1 cellular context compared by ENCODE assay signal in the genomic region with DNA sequence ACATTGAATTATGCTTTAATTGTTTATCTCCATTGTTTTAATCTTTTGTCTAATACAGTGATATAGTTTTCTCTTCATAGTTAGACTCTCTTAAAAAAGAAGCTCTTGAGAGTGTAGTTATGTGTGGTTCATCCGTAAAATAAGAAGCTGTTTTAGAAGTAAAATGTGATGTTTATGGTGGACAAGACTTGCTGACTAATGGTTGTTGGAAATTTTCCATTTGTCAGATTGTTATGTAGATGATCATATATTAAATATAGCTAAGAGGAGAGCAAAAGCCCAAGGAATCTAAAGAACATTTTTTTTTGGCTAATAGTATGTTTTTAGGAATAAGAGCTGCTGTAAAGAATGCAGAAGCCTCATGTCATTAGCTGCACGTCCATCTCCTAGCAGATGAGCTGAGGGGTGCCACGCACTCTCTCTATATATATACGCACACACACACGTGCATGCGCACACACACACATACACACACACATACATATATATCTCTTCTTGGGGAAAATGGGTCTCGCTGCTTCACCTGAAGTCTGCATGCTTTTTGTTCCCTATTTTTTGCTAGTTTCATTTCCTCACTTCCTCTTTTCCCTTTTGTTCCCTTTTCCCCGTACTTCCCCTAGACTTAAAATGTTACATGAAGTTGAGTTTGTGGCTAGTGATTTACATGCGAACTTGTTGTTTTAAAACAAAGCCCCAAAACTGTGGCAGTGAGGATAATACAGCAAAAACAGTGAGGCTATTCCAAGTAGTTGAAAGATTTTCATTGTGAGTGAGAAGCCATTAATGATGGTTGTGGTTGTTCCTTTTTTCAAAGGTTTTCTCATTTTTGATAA.
A peak's percentile ranks its signal among the peaks of the same experiment; 100 is the strongest.
TF ChIP-seq lines count a peak whose summit lies in the region.

No MANE protein-coding gene starts in this region.

TF ChIP-seq in GM12878, 131 proteins besides CTCF, POLR2A, EP300 and RAD21 (continued from another document):
- TF ChIP-seq, protein P1, sequence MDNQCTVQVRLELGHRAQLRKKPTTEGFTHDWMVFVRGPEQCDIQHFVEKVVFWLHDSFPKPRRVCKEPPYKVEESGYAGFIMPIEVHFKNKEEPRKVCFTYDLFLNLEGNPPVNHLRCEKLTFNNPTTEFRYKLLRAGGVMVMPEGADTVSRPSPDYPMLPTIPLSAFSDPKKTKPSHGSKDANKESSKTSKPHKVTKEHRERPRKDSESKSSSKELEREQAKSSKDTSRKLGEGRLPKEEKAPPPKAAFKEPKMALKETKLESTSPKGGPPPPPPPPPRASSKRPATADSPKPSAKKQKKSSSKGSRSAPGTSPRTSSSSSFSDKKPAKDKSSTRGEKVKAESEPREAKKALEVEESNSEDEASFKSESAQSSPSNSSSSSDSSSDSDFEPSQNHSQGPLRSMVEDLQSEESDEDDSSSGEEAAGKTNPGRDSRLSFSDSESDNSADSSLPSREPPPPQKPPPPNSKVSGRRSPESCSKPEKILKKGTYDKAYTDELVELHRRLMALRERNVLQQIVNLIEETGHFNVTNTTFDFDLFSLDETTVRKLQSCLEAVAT (IDR thresholded peaks at IDR 0.05): peak; percentile 95
- TF ChIP-seq SPI1 (IDR thresholded peaks at IDR 0.05; ENCODE audit: borderline replicate concordance, insufficient read depth, low read depth, low read length) (peak; percentile 100), SUPT20H (IDR thresholded peaks at IDR 0.05; ENCODE audit: borderline replicate concordance, control insufficient read depth, low read depth, low read length) (no peak), CREM (IDR thresholded peaks at IDR 0.05; ENCODE audit: low read depth) (peak; percentile 95), POLR2AphosphoS5 (IDR thresholded peaks at IDR 0.05; ENCODE audit: low read length) (peak; percentile 97), ZNF217 (IDR thresholded peaks at IDR 0.05) (peak; percentile 90), PAX8 (IDR thresholded peaks at IDR 0.05) (peak; percentile 83; the same call in 1 of the 2 replicates), KDM1A (IDR thresholded peaks at IDR 0.05; ENCODE audit: borderline replicate concordance) (peak; percentile 50; the same call in 1 of the 2 replicates), STAT1 (conservative IDR thresholded peaks at IDR 0.05) (no peak), ZNF274 (IDR thresholded peaks at IDR 0.05; ENCODE audit: insufficient read depth, insufficient read length) (no peak), IKZF1 (conservative IDR thresholded peaks at IDR 0.05) (peak; percentile 100), PML (IDR thresholded peaks at IDR 0.05; ENCODE audit: low read length) (peak; percentile 79), MYB (IDR thresholded peaks at IDR 0.05; ENCODE audit: borderline replicate concordance, low read depth, low read length) (0 out of 2 replicates have a peak, but pooled peaks have one; percentile 68), NR2C1 (IDR thresholded peaks at IDR 0.05) (no peak; the same call in 1 of the 2 replicates), FOXK2 (IDR thresholded peaks at IDR 0.05) (no peak), TCF7 (IDR thresholded peaks at IDR 0.05; ENCODE audit: borderline replicate concordance) (peak; percentile 85), JUNB (IDR thresholded peaks at IDR 0.05) (peak; percentile 69), TAF1 (IDR thresholded peaks at IDR 0.05; ENCODE audit: borderline replicate concordance, low read depth, low read length) (0 out of 2 replicates have a peak, but pooled peaks have one; percentile 48), STAT3 (IDR thresholded peaks at IDR 0.05; ENCODE audit: low read depth, low read length) (peak; percentile 97), WRNIP1 (IDR thresholded peaks at IDR 0.05; ENCODE audit: borderline replicate concordance, low read depth, low read length) (no peak), NFIC (IDR thresholded peaks at IDR 0.05; ENCODE audit: low read depth, low read length) (peak; percentile 99), CHD4 (IDR thresholded peaks at IDR 0.05) (0 out of 2 replicates have a peak, but pooled peaks have one; percentile 26), RBBP5 (conservative IDR thresholded peaks at IDR 0.05) (no peak), CHD1 (IDR thresholded peaks at IDR 0.05; ENCODE audit: low read depth, low read length) (no peak), BRCA1 (IDR thresholded peaks at IDR 0.05; ENCODE audit: low read depth, low read length) (no peak)
- TF ChIP-seq, protein P2, sequence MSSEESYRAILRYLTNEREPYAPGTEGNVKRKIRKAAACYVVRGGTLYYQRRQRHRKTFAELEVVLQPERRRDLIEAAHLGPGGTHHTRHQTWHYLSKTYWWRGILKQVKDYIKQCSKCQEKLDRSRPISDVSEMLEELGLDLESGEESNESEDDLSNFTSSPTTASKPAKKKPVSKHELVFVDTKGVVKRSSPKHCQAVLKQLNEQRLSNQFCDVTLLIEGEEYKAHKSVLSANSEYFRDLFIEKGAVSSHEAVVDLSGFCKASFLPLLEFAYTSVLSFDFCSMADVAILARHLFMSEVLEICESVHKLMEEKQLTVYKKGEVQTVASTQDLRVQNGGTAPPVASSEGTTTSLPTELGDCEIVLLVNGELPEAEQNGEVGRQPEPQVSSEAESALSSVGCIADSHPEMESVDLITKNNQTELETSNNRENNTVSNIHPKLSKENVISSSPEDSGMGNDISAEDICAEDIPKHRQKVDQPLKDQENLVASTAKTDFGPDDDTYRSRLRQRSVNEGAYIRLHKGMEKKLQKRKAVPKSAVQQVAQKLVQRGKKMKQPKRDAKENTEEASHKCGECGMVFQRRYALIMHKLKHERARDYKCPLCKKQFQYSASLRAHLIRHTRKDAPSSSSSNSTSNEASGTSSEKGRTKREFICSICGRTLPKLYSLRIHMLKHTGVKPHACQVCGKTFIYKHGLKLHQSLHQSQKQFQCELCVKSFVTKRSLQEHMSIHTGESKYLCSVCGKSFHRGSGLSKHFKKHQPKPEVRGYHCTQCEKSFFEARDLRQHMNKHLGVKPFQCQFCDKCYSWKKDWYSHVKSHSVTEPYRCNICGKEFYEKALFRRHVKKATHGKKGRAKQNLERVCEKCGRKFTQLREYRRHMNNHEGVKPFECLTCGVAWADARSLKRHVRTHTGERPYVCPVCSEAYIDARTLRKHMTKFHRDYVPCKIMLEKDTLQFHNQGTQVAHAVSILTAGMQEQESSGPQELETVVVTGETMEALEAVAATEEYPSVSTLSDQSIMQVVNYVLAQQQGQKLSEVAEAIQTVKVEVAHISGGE (CRISPR knock-in tag; IDR thresholded peaks at IDR 0.05): no peak
- TF ChIP-seq, protein P3, sequence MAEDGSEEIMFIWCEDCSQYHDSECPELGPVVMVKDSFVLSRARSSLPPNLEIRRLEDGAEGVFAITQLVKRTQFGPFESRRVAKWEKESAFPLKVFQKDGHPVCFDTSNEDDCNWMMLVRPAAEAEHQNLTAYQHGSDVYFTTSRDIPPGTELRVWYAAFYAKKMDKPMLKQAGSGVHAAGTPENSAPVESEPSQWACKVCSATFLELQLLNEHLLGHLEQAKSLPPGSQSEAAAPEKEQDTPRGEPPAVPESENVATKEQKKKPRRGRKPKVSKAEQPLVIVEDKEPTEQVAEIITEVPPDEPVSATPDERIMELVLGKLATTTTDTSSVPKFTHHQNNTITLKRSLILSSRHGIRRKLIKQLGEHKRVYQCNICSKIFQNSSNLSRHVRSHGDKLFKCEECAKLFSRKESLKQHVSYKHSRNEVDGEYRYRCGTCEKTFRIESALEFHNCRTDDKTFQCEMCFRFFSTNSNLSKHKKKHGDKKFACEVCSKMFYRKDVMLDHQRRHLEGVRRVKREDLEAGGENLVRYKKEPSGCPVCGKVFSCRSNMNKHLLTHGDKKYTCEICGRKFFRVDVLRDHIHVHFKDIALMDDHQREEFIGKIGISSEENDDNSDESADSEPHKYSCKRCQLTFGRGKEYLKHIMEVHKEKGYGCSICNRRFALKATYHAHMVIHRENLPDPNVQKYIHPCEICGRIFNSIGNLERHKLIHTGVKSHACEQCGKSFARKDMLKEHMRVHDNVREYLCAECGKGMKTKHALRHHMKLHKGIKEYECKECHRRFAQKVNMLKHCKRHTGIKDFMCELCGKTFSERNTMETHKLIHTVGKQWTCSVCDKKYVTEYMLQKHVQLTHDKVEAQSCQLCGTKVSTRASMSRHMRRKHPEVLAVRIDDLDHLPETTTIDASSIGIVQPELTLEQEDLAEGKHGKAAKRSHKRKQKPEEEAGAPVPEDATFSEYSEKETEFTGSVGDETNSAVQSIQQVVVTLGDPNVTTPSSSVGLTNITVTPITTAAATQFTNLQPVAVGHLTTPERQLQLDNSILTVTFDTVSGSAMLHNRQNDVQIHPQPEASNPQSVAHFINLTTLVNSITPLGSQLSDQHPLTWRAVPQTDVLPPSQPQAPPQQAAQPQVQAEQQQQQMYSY (CRISPR knock-in tag; IDR thresholded peaks at IDR 0.05): no peak
- TF ChIP-seq, protein P4, sequence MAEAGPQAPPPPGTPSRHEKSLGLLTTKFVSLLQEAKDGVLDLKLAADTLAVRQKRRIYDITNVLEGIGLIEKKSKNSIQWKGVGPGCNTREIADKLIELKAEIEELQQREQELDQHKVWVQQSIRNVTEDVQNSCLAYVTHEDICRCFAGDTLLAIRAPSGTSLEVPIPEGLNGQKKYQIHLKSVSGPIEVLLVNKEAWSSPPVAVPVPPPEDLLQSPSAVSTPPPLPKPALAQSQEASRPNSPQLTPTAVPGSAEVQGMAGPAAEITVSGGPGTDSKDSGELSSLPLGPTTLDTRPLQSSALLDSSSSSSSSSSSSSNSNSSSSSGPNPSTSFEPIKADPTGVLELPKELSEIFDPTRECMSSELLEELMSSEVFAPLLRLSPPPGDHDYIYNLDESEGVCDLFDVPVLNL (IDR thresholded peaks at IDR 0.05; ENCODE audit: low read depth, low read length): no peak
- TF ChIP-seq, protein P5, sequence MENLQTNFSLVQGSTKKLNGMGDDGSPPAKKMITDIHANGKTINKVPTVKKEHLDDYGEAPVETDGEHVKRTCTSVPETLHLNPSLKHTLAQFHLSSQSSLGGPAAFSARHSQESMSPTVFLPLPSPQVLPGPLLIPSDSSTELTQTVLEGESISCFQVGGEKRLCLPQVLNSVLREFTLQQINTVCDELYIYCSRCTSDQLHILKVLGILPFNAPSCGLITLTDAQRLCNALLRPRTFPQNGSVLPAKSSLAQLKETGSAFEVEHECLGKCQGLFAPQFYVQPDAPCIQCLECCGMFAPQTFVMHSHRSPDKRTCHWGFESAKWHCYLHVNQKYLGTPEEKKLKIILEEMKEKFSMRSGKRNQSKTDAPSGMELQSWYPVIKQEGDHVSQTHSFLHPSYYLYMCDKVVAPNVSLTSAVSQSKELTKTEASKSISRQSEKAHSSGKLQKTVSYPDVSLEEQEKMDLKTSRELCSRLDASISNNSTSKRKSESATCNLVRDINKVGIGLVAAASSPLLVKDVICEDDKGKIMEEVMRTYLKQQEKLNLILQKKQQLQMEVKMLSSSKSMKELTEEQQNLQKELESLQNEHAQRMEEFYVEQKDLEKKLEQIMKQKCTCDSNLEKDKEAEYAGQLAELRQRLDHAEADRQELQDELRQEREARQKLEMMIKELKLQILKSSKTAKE (IDR thresholded peaks at IDR 0.05; ENCODE audit: low read depth, poor library complexity, severe bottlenecking): peak; percentile 98
- TF ChIP-seq, protein P6, sequence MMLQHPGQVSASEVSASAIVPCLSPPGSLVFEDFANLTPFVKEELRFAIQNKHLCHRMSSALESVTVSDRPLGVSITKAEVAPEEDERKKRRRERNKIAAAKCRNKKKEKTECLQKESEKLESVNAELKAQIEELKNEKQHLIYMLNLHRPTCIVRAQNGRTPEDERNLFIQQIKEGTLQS (IDR thresholded peaks at IDR 0.05; ENCODE audit: borderline replicate concordance, extremely low read depth, low read depth, low read length): no peak
- TF ChIP-seq, protein P7, sequence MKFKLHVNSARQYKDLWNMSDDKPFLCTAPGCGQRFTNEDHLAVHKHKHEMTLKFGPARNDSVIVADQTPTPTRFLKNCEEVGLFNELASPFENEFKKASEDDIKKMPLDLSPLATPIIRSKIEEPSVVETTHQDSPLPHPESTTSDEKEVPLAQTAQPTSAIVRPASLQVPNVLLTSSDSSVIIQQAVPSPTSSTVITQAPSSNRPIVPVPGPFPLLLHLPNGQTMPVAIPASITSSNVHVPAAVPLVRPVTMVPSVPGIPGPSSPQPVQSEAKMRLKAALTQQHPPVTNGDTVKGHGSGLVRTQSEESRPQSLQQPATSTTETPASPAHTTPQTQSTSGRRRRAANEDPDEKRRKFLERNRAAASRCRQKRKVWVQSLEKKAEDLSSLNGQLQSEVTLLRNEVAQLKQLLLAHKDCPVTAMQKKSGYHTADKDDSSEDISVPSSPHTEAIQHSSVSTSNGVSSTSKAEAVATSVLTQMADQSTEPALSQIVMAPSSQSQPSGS (IDR thresholded peaks at IDR 0.05; ENCODE audit: low read length): peak; percentile 95
- TF ChIP-seq, protein P8, sequence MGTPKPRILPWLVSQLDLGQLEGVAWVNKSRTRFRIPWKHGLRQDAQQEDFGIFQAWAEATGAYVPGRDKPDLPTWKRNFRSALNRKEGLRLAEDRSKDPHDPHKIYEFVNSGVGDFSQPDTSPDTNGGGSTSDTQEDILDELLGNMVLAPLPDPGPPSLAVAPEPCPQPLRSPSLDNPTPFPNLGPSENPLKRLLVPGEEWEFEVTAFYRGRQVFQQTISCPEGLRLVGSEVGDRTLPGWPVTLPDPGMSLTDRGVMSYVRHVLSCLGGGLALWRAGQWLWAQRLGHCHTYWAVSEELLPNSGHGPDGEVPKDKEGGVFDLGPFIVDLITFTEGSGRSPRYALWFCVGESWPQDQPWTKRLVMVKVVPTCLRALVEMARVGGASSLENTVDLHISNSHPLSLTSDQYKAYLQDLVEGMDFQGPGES (IDR thresholded peaks at IDR 0.05): no peak
- TF ChIP-seq, protein P9, sequence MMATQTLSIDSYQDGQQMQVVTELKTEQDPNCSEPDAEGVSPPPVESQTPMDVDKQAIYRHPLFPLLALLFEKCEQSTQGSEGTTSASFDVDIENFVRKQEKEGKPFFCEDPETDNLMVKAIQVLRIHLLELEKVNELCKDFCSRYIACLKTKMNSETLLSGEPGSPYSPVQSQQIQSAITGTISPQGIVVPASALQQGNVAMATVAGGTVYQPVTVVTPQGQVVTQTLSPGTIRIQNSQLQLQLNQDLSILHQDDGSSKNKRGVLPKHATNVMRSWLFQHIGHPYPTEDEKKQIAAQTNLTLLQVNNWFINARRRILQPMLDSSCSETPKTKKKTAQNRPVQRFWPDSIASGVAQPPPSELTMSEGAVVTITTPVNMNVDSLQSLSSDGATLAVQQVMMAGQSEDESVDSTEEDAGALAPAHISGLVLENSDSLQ (IDR thresholded peaks at IDR 0.05): peak; percentile 92
